ENCODE assay signal across 19 cellular contexts in genomic region chr18:79890638-79891037, GRCh38.
DNase-seq lines count a peak whose midpoint lies in the region; ATAC-seq and TF ChIP-seq lines count a peak whose summit lies in the region.
"Had no signal": no experiment of that assay in that cellular context is flagged by ENCODE, and none has a peak within 500 bp of the region (broad histone marks: within the 10 kb centered on the region; RNA-seq: fewer than 3 reads in every experiment).

No MANE protein-coding gene starts in this region.

- H3K27me3 ChIP-seq in hepatocyte, result no peaks in the 10 kb centered on the region
- H3K27me3 ChIP-seq: BE2C had no signal

- no peak overlapping the region for H3K4me2 ChIP-seq in hepatocyte

- peak; percentile 98 for ATAC-seq in activated CD4-positive, alpha-beta T cell treated with anti-CD3 and anti-CD28 coated beads for 36 hours
- no peak for ATAC-seq in Right ventricle myocardium inferior
- no peak for ATAC-seq in left ventricle myocardium superior

- H3K4me3 ChIP-seq in hepatocyte, result no peak overlapping the region

- TF ChIP-seq CTCF in hepatocyte (IDR thresholded peaks at IDR 0.05; ENCODE audit: poor library complexity), result no peak

- H3K9me3 ChIP-seq in hepatocyte (ENCODE audit: low read depth), result peaks cover 26% of the 10 kb centered on the region
- H3K9me3 ChIP-seq: BE2C had no signal

- no peak overlapping the region for H2AFZ ChIP-seq in hepatocyte

- no peaks in the 10 kb centered on the region for H3K36me3 Mint-ChIP-seq in activated CD4-positive, alpha-beta T cell treated with anti-CD3 and anti-CD28 coated beads for 36 hours (ENCODE audit: low read depth)
- peaks cover 9% of the 10 kb centered on the region for H3K36me3 Mint-ChIP-seq in activated T-helper 1 cell treated with anti-CD3 and anti-CD28 coated beads, Interleukin-12 subunit alpha, Interleukin-12 subunit beta, Interleukin-2, Interleukin-4 antibody, amounts not matched to agents 30 ng/mL and 10 ng/mL and 1 ng/mL, durations not matched to agents 14 hours and 24 hours and 36 hours (ENCODE audit: low read depth)
- peaks cover 5% of the 10 kb centered on the region for H3K36me3 Mint-ChIP-seq in stimulated activated naive CD8-positive, alpha-beta T cell treated with anti-CD3 and anti-CD28 coated beads, Interleukin-15, Interleukin-2, amounts not matched to agents 100 ng/mL and 50 ng/mL, for 24 hours (ENCODE audit: low read depth)

- H3K4me1 ChIP-seq in hepatocyte (ENCODE audit: insufficient read depth), result no peaks in the 10 kb centered on the region
- H3K4me1 ChIP-seq: BE2C had no signal

- H4K20me1 ChIP-seq in hepatocyte (ENCODE audit: insufficient read depth, poor library complexity, severe bottlenecking), result no peaks in the 10 kb centered on the region

- H3K36me3 ChIP-seq in hepatocyte (replicated peaks; ENCODE audit: insufficient read depth, low read depth), result no peaks in the 10 kb centered on the region
- H3K36me3 ChIP-seq: BE2C had no signal

- peaks cover 12% of the 10 kb centered on the region for H3K4me1 Mint-ChIP-seq in activated CD4-positive, alpha-beta T cell treated with anti-CD3 and anti-CD28 coated beads for 36 hours
- peaks cover 10% of the 10 kb centered on the region for H3K4me1 Mint-ChIP-seq in activated T-helper 1 cell treated with anti-CD3 and anti-CD28 coated beads, Interleukin-12 subunit alpha, Interleukin-12 subunit beta, Interleukin-2, Interleukin-4 antibody, amounts not matched to agents 30 ng/mL and 10 ng/mL and 1 ng/mL, durations not matched to agents 14 hours and 24 hours and 36 hours (ENCODE audit: low read depth)
- H3K4me1 Mint-ChIP-seq in stimulated activated naive CD8-positive, alpha-beta T cell treated with anti-CD3 and anti-CD28 coated beads, Interleukin-15, Interleukin-2, amounts not matched to agents 100 ng/mL and 50 ng/mL, for 24 hours (ENCODE audit: low read depth), result peaks cover 9% of the 10 kb centered on the region
- H3K4me1 Mint-ChIP-seq: H9 had no signal

- no peaks in the 10 kb centered on the region for H3K9me2 ChIP-seq in hepatocyte (replicated peaks; ENCODE audit: insufficient read depth)

- no peaks in the 10 kb centered on the region for H3K79me2 ChIP-seq in hepatocyte

- no peak overlapping the region for H3K4me3 Mint-ChIP-seq in activated CD4-positive, alpha-beta T cell treated with anti-CD3 and anti-CD28 coated beads for 36 hours
- peak overlapping the region; percentile 17 for H3K4me3 Mint-ChIP-seq in activated T-helper 1 cell treated with anti-CD3 and anti-CD28 coated beads, Interleukin-12 subunit alpha, Interleukin-12 subunit beta, Interleukin-2, Interleukin-4 antibody, amounts not matched to agents 30 ng/mL and 10 ng/mL and 1 ng/mL, durations not matched to agents 14 hours and 24 hours and 36 hours
- H3K4me3 Mint-ChIP-seq in stimulated activated naive CD8-positive, alpha-beta T cell treated with anti-CD3 and anti-CD28 coated beads, Interleukin-15, Interleukin-2, amounts not matched to agents 100 ng/mL and 50 ng/mL, for 24 hours, result no peak overlapping the region
- H3K4me3 Mint-ChIP-seq: CD4-positive, alpha-beta T cell; H9 had no signal

- no peaks in the 10 kb centered on the region for H3K27me3 Mint-ChIP-seq in activated CD4-positive, alpha-beta T cell treated with anti-CD3 and anti-CD28 coated beads for 36 hours
- no peaks in the 10 kb centered on the region for H3K27me3 Mint-ChIP-seq in activated T-helper 1 cell treated with anti-CD3 and anti-CD28 coated beads, Interleukin-12 subunit alpha, Interleukin-12 subunit beta, Interleukin-2, Interleukin-4 antibody, amounts not matched to agents 30 ng/mL and 10 ng/mL and 1 ng/mL, durations not matched to agents 14 hours and 24 hours and 36 hours (ENCODE audit: insufficient read depth)
- no peaks in the 10 kb centered on the region for H3K27me3 Mint-ChIP-seq in stimulated activated naive CD8-positive, alpha-beta T cell treated with anti-CD3 and anti-CD28 coated beads, Interleukin-15, Interleukin-2, amounts not matched to agents 100 ng/mL and 50 ng/mL, for 24 hours
- H3K27me3 Mint-ChIP-seq: CD4-positive, alpha-beta T cell had no signal

- H3K27ac ChIP-seq in hepatocyte, result no peak overlapping the region

- peaks cover 57% of the 10 kb centered on the region for H3K9me3 Mint-ChIP-seq in activated CD4-positive, alpha-beta T cell treated with anti-CD3 and anti-CD28 coated beads for 36 hours (ENCODE audit: low read depth)
- H3K9me3 Mint-ChIP-seq in activated T-helper 1 cell treated with anti-CD3 and anti-CD28 coated beads, Interleukin-12 subunit alpha, Interleukin-12 subunit beta, Interleukin-2, Interleukin-4 antibody, amounts not matched to agents 30 ng/mL and 10 ng/mL and 1 ng/mL, durations not matched to agents 14 hours and 24 hours and 36 hours, result peaks cover 62% of the 10 kb centered on the region
- H3K9me3 Mint-ChIP-seq in stimulated activated naive CD8-positive, alpha-beta T cell treated with anti-CD3 and anti-CD28 coated beads, Interleukin-15, Interleukin-2, amounts not matched to agents 100 ng/mL and 50 ng/mL, for 24 hours, result peaks cover 61% of the 10 kb centered on the region

- peak; percentile 67 for DNase-seq in activated CD4-positive, alpha-beta T cell treated with anti-CD3 and anti-CD28 coated beads for 36 hours
- no peak for DNase-seq in activated CD4-positive, alpha-beta T cell treated with anti-CD3 and anti-CD28 coated beads for 4 hours
- DNase-seq in Right ventricle myocardium inferior (ENCODE audit: missing footprints), result peak; percentile 7
- DNase-seq in left ventricle myocardium superior, result no peak
- no peak for DNase-seq in activated T-helper 1 cell treated with anti-CD3 and anti-CD28 coated beads, Interleukin-12 subunit alpha, Interleukin-12 subunit beta, Interleukin-2, Interleukin-4 antibody, amounts not matched to agents 30 ng/mL and 10 ng/mL and 1 ng/mL, durations not matched to agents 14 hours and 24 hours and 36 hours (ENCODE audit: low spot score)
- no peak for DNase-seq in NCI-H226
- DNase-seq in hepatocyte (ENCODE audit: low spot score), result no peak
- DNase-seq: 8988T; BE2C; CD4-positive, alpha-beta T cell; DMS53; H9; KG1; NCI-H1436 treated with DMSO at 0.1 percent for 48 hours; NCI-H2029 treated with DMSO at 0.1 percent for 48 hours; NCI-H2171 treated with DMSO at 0.1 percent for 48 hours; NCI-H510A treated with DMSO at 0.1 percent for 48 hours; NCI-H82 had no signal

- CTCF ChIA-PET in activated CD4-positive, alpha-beta T cell treated with anti-CD3 and anti-CD28 coated beads for 36 hours (lab: Charles Lee), result interaction anchor here (0.6 to 1.8 kb wide), 4 partner anchors 39 to 268 kb away, joined by 3 to 4 read pairs (median 4); partner anchors contain the start of gene TXNL4A

- intact Hi-C loops in activated CD4-positive, alpha-beta T cell treated with anti-CD3 and anti-CD28 coated beads for 36 hours (cut with DNase I, micrococcal nuclease), result loop anchor here in 1 of 2 experiments (1.0 to 5.0 kb wide), 2 partner anchors 98 to 217 kb away; partner anchors contain the start of genes ADNP2 and TXNL4A
- intact Hi-C loops in Right ventricle myocardium inferior (cut with DNase I) (no loop called here), left ventricle myocardium superior (cut with micrococcal nuclease) (no loop called here)
- intact Hi-C loops in activated T-helper 1 cell treated with anti-CD3 and anti-CD28 coated beads, Interleukin-12 subunit alpha, Interleukin-12 subunit beta, Interleukin-2, Interleukin-4 antibody, amounts not matched to agents 30 ng/mL and 10 ng/mL and 1 ng/mL, durations not matched to agents 14 hours and 24 hours and 36 hours (cut with micrococcal nuclease), result loop anchor here (5.0 kb wide), 1 partner anchor 62 kb away; the partner anchor contains the start of gene SLC66A2

- POLR2A ChIA-PET in activated CD4-positive, alpha-beta T cell treated with anti-CD3 and anti-CD28 coated beads for 36 hours (lab: Charles Lee), result interaction anchor here (0.6 kb wide), 1 partner anchor 54 kb away, joined by 4 read pairs; no protein-coding TSS in a partner anchor

- WGBS in hepatocyte (ENCODE audit: low lambda C conversion rate, missing lambda C conversion rate), result 93% methylated on average over 5 of the region's 5 CpGs

- peak overlapping the region; percentile 83 for H3K27ac Mint-ChIP-seq in activated CD4-positive, alpha-beta T cell treated with anti-CD3 and anti-CD28 coated beads for 36 hours
- H3K27ac Mint-ChIP-seq in activated T-helper 1 cell treated with anti-CD3 and anti-CD28 coated beads, Interleukin-12 subunit alpha, Interleukin-12 subunit beta, Interleukin-2, Interleukin-4 antibody, amounts not matched to agents 30 ng/mL and 10 ng/mL and 1 ng/mL, durations not matched to agents 14 hours and 24 hours and 36 hours, result peak overlapping the region; percentile 24
- H3K27ac Mint-ChIP-seq in stimulated activated naive CD8-positive, alpha-beta T cell treated with anti-CD3 and anti-CD28 coated beads, Interleukin-15, Interleukin-2, amounts not matched to agents 100 ng/mL and 50 ng/mL, for 24 hours, result peak overlapping the region; percentile 2
- H3K27ac Mint-ChIP-seq: CD4-positive, alpha-beta T cell; H9 had no signal

Comparison
In these comparisons a context has a peak if more than half of its experiments do, and no peak if none do; other contexts are left out.
1. DNase-seq: peak in activated CD4-positive, alpha-beta T cell treated with anti-CD3 and anti-CD28 coated beads for 36 hours (single experiment) and Right ventricle myocardium inferior (single experiment); none in activated CD4-positive, alpha-beta T cell treated with anti-CD3 and anti-CD28 coated beads for 4 hours (0 of 2), left ventricle myocardium superior (single experiment), activated T-helper 1 cell treated with anti-CD3 and anti-CD28 coated beads, Interleukin-12 subunit alpha, Interleukin-12 subunit beta, Interleukin-2, Interleukin-4 antibody, amounts not matched to agents 30 ng/mL and 10 ng/mL and 1 ng/mL, durations not matched to agents 14 hours and 24 hours and 36 hours (single experiment), NCI-H226 (single experiment) and hepatocyte (single experiment).
2. H3K27ac Mint-ChIP-seq: peak in every context shown above with its lines; median percentile 83 in activated CD4-positive, alpha-beta T cell treated with anti-CD3 and anti-CD28 coated beads for 36 hours; 24 in activated T-helper 1 cell treated with anti-CD3 and anti-CD28 coated beads, Interleukin-12 subunit alpha, Interleukin-12 subunit beta, Interleukin-2, Interleukin-4 antibody, amounts not matched to agents 30 ng/mL and 10 ng/mL and 1 ng/mL, durations not matched to agents 14 hours and 24 hours and 36 hours; 2 in stimulated activated naive CD8-positive, alpha-beta T cell treated with anti-CD3 and anti-CD28 coated beads, Interleukin-15, Interleukin-2, amounts not matched to agents 100 ng/mL and 50 ng/mL, for 24 hours.